8 cellular contexts compared by ENCODE assay signal in genomic region chr10:71569775-71570588, GRCh38.
DNase-seq lines count a peak whose midpoint lies in the region; ATAC-seq and TF ChIP-seq lines count a peak whose summit lies in the region.

No MANE protein-coding gene starts in this region.

- no peaks in the 10 kb centered on the region for H3K4me1 Mint-ChIP-seq in activated T-helper 1 cell treated with anti-CD3 and anti-CD28 coated beads, Interleukin-12 subunit alpha, Interleukin-12 subunit beta, Interleukin-2, Interleukin-4 antibody, amounts not matched to agents 30 ng/mL and 10 ng/mL and 1 ng/mL, durations not matched to agents 14 hours and 24 hours and 36 hours (ENCODE audit: low read depth)
- peaks cover 30% of the 10 kb centered on the region for H3K4me1 Mint-ChIP-seq in neural progenitor cell

- no peaks in the 10 kb centered on the region for H3K79me2 ChIP-seq in GM23248 (ENCODE audit: insufficient read depth)
- H3K79me2 ChIP-seq in PC-9 (ENCODE audit: low read depth), result no peaks in the 10 kb centered on the region
- H3K79me2 ChIP-seq in neural progenitor cell (ENCODE audit: low read depth), result no peaks in the 10 kb centered on the region

- H3K4me3 ChIP-seq in GM23248 (no peak overlapping the region), PC-9 (no peak overlapping the region), neural progenitor cell (no peak overlapping the region)

- H3K27ac ChIP-seq in GM23248 (no peak overlapping the region), PC-9 (no peak overlapping the region), neural progenitor cell (no peak overlapping the region)

- POLR2A ChIA-PET in PC-9 (lab: Charles Lee; ENCODE audit: unreplicated experiment), result no interaction called here

- no peaks in the 10 kb centered on the region for H3K36me3 Mint-ChIP-seq in activated T-helper 1 cell treated with anti-CD3 and anti-CD28 coated beads, Interleukin-12 subunit alpha, Interleukin-12 subunit beta, Interleukin-2, Interleukin-4 antibody, amounts not matched to agents 30 ng/mL and 10 ng/mL and 1 ng/mL, durations not matched to agents 14 hours and 24 hours and 36 hours (ENCODE audit: low read depth)
- no peaks in the 10 kb centered on the region for H3K36me3 Mint-ChIP-seq in neural progenitor cell

- H3K4me2 ChIP-seq in GM23248 (ENCODE audit: unreplicated experiment) (no peak overlapping the region), PC-9 (no peak overlapping the region), neural progenitor cell (no peak overlapping the region)

- in situ Hi-C loops in GM23248 (cut with MboI), result no loop called here

- intact Hi-C loops in PC-9 (cut with micrococcal nuclease; ENCODE audit: unreplicated experiment), result loop anchor here (1.0 to 5.0 kb wide), 5 partner anchors 83 to 251 kb away; partner anchors contain the start of genes CDH23 and SLC29A3
- intact Hi-C loops in activated T-helper 1 cell treated with anti-CD3 and anti-CD28 coated beads, Interleukin-12 subunit alpha, Interleukin-12 subunit beta, Interleukin-2, Interleukin-4 antibody, amounts not matched to agents 30 ng/mL and 10 ng/mL and 1 ng/mL, durations not matched to agents 14 hours and 24 hours and 36 hours (cut with micrococcal nuclease), result loop anchor here (1.0 to 5.0 kb wide), 4 partner anchors 84 to 256 kb away; partner anchors contain the start of gene CDH23

- H3K27me3 ChIP-seq in GM23248 (replicated peaks; ENCODE audit: insufficient read depth) (peaks cover 11% of the 10 kb centered on the region; the same call in 1 of the 2 replicates), PC-9 (ENCODE audit: insufficient read depth, low read depth) (no peaks in the 10 kb centered on the region), neural progenitor cell (no peaks in the 10 kb centered on the region)

- H3K9me3 ChIP-seq in GM23248 (ENCODE audit: low read depth), result no peaks in the 10 kb centered on the region
- no peaks in the 10 kb centered on the region for H3K9me3 ChIP-seq in PC-9 (ENCODE audit: insufficient read depth, low read depth)
- H3K9me3 ChIP-seq in neural progenitor cell (ENCODE audit: low read depth), result no peaks in the 10 kb centered on the region

- no peak for ATAC-seq in GM18861 (IDR thresholded peaks at IDR 0.05; ENCODE audit: unreplicated experiment)

- H3K27me3 Mint-ChIP-seq in activated T-helper 1 cell treated with anti-CD3 and anti-CD28 coated beads, Interleukin-12 subunit alpha, Interleukin-12 subunit beta, Interleukin-2, Interleukin-4 antibody, amounts not matched to agents 30 ng/mL and 10 ng/mL and 1 ng/mL, durations not matched to agents 14 hours and 24 hours and 36 hours (ENCODE audit: insufficient read depth), result no peaks in the 10 kb centered on the region
- H3K27me3 Mint-ChIP-seq in neural progenitor cell (ENCODE audit: insufficient read depth, low read depth), result peaks cover 17% of the 10 kb centered on the region

- H3K9ac ChIP-seq in GM23248, result no peak overlapping the region
- H3K9ac ChIP-seq in neural progenitor cell, result no peak overlapping the region

- peak overlapping the region; percentile 55 for H3K27ac Mint-ChIP-seq in activated T-helper 1 cell treated with anti-CD3 and anti-CD28 coated beads, Interleukin-12 subunit alpha, Interleukin-12 subunit beta, Interleukin-2, Interleukin-4 antibody, amounts not matched to agents 30 ng/mL and 10 ng/mL and 1 ng/mL, durations not matched to agents 14 hours and 24 hours and 36 hours
- H3K27ac Mint-ChIP-seq in neural progenitor cell, result no peak overlapping the region

- H3K36me3 ChIP-seq in GM23248 (ENCODE audit: low read depth) (no peaks in the 10 kb centered on the region), PC-9 (ENCODE audit: low read depth) (no peaks in the 10 kb centered on the region), neural progenitor cell (no peaks in the 10 kb centered on the region)

- H2AFZ ChIP-seq in GM23248 (no peak overlapping the region), PC-9 (no peak overlapping the region), neural progenitor cell (replicated peaks) (no peak overlapping the region)

- H3K9me2 ChIP-seq in GM23248 (ENCODE audit: insufficient read depth), result no peaks in the 10 kb centered on the region
- H3K9me2 ChIP-seq in PC-9 (ENCODE audit: insufficient read depth), result no peaks in the 10 kb centered on the region

- CTCF ChIA-PET in PC-9 (lab: Charles Lee), result interaction anchor here (0.5 to 1.4 kb wide), 7 partner anchors 25 to 699 kb away, joined by 3 to 5 read pairs (median 3); no protein-coding TSS in a partner anchor

- 35 to 42% methylated on average over 6 of the region's 6 CpGs for WGBS in GM23248 (ENCODE audit: low coverage in 1 of 2, low lambda C conversion rate in 2 of 2, missing lambda C conversion rate in 2 of 2), 2 experiments

- H3F3A ChIP-seq in GM23248 (ENCODE audit: insufficient read depth) (no peaks in the 10 kb centered on the region), PC-9 (ENCODE audit: insufficient read depth, low read depth) (no peaks in the 10 kb centered on the region), neural progenitor cell (ENCODE audit: low read depth) (peaks cover 7% of the 10 kb centered on the region)

- no TSS peak for BruUV-seq in PC-9 (replicated peaks; lab: Mats Ljungman, UMichigan)

- H4K20me1 ChIP-seq in GM23248 (ENCODE audit: insufficient read depth) (no peaks in the 10 kb centered on the region), PC-9 (ENCODE audit: insufficient read depth) (no peaks in the 10 kb centered on the region), neural progenitor cell (ENCODE audit: low read depth) (no peaks in the 10 kb centered on the region)

- TF ChIP-seq CTCF in AG09319 (IDR thresholded peaks at IDR 0.05; ENCODE audit: low read depth, low read length) (peak; percentile 82), PC-9 (conservative IDR thresholded peaks at IDR 0.05) (peak; percentile 97), neural progenitor cell (IDR thresholded peaks at IDR 0.05) (peak; percentile 91)

- no peak overlapping the region for H3K4me3 Mint-ChIP-seq in activated T-helper 1 cell treated with anti-CD3 and anti-CD28 coated beads, Interleukin-12 subunit alpha, Interleukin-12 subunit beta, Interleukin-2, Interleukin-4 antibody, amounts not matched to agents 30 ng/mL and 10 ng/mL and 1 ng/mL, durations not matched to agents 14 hours and 24 hours and 36 hours
- H3K4me3 Mint-ChIP-seq in neural progenitor cell, result no peak overlapping the region

- H3K4me1 ChIP-seq in GM23248 (ENCODE audit: insufficient read depth) (no peaks in the 10 kb centered on the region), PC-9 (replicated peaks; ENCODE audit: insufficient read depth) (no peaks in the 10 kb centered on the region), neural progenitor cell (peaks cover 31% of the 10 kb centered on the region)

- DNase-seq in AG09319 (ENCODE audit: extremely low read depth, low read depth) (no peak), GM23248 (peak; percentile 54), PC-9 (peak in 1 of 2 experiments; percentile 75), fibroblast of the conjunctiva (ENCODE audit: low read depth) (peak; percentile 10), neural progenitor cell (ENCODE audit: low spot score) (peak; percentile 90), stromal cell of bone marrow (ENCODE audit: low read depth) (peak; percentile 20)
- peak; percentile 63 for DNase-seq in activated T-helper 1 cell treated with anti-CD3 and anti-CD28 coated beads, Interleukin-12 subunit alpha, Interleukin-12 subunit beta, Interleukin-2, Interleukin-4 antibody, amounts not matched to agents 30 ng/mL and 10 ng/mL and 1 ng/mL, durations not matched to agents 14 hours and 24 hours and 36 hours (ENCODE audit: low spot score)

- no peaks in the 10 kb centered on the region for H3K9me3 Mint-ChIP-seq in activated T-helper 1 cell treated with anti-CD3 and anti-CD28 coated beads, Interleukin-12 subunit alpha, Interleukin-12 subunit beta, Interleukin-2, Interleukin-4 antibody, amounts not matched to agents 30 ng/mL and 10 ng/mL and 1 ng/mL, durations not matched to agents 14 hours and 24 hours and 36 hours
- no peaks in the 10 kb centered on the region for H3K9me3 Mint-ChIP-seq in neural progenitor cell
